8 cellular contexts compared by ENCODE assay signal in genomic region chr19:17747205-17748098, GRCh38. TPM values are rescaled to one million over a fixed set of nuclear protein-coding genes. Genes with fewer than 3 reads are reported as not detected.
DNase-seq lines count a peak whose midpoint lies in the region; ATAC-seq, FAIRE-seq and TF ChIP-seq lines count a peak whose summit lies in the region.

No MANE protein-coding gene starts in this region.

- H3K36me3 Mint-ChIP-seq in T-helper 17 cell (ENCODE audit: low read depth): no peaks in the 10 kb centered on the region

- in situ Hi-C loops in GM13977 (cut with MboI; ENCODE audit: low pct_unique_long_range_greater_than_20kb, low sequenced_read_pairs, unreplicated experiment): no loop called here

- H3K27me3 Mint-ChIP-seq in T-helper 17 cell: no peaks in the 10 kb centered on the region

- H3K27ac Mint-ChIP-seq in T-helper 17 cell: peak overlapping the region; percentile 86

- peak; percentile 76 for ATAC-seq in HG02885 (IDR thresholded peaks at IDR 0.05; ENCODE audit: poor library complexity, unreplicated experiment)
- peak; percentile 92 for ATAC-seq in T-helper 17 cell
- ATAC-seq in psoas muscle: peak; percentile 99 to 100 (median 100)

- WGBS in psoas muscle, 3 donors: 6 to 7% (median 6%) methylated on average over 53 to 74 of the region's 75 CpGs

- intact Hi-C loops in psoas muscle (cut with DNase I): no loop called here

- H3K4me3 ChIP-seq in right atrium auricular region: peak overlapping the region in 1 of 2 donors; percentile 56
- peak overlapping the region; percentile 59 for H3K4me3 ChIP-seq in psoas muscle

- H3K4me1 ChIP-seq in right atrium auricular region: peaks cover 0 to 15% of the 10 kb centered on the region in 2 donors
- H3K4me1 ChIP-seq in psoas muscle: peaks cover 4% of the 10 kb centered on the region

- H3K36me3 ChIP-seq in right atrium auricular region (no peaks in the 10 kb centered on the region), psoas muscle (ENCODE audit: insufficient read depth in 1 of 2, low read depth in 1 of 2) (no peaks in the 10 kb centered on the region)

- H3K9me3 ChIP-seq in T-helper 17 cell (ENCODE audit: control insufficient read depth, low read length, poor library complexity, severe bottlenecking) (no peaks in the 10 kb centered on the region), right atrium auricular region (no peaks in the 10 kb centered on the region), psoas muscle (no peaks in the 10 kb centered on the region)

- TF ChIP-seq CTCF in GM13977 (IDR thresholded peaks at IDR 0.05; ENCODE audit: extremely low read depth, insufficient read depth, missing control alignments) (no peak), right atrium auricular region (IDR thresholded peaks at IDR 0.05) (no peak), psoas muscle (IDR thresholded peaks at IDR 0.05) (no peak)

- peak overlapping the region; percentile 94 for H3K4me3 Mint-ChIP-seq in T-helper 17 cell

- DNase-seq in GM13977 (ENCODE audit: low spot score): peak; percentile 98
- peak; percentile 78 for DNase-seq in NCI-H1694 treated with DMSO at 0.1 percent for 48 hours (lab: John Stamatoyannopoulos, UW)
- peak; percentile 93 to 96 (median 96) for DNase-seq in T-helper 17 cell
- peak; percentile 89 for DNase-seq in right atrium auricular region (ENCODE audit: low spot score)
- peak; percentile 91 to 96 for DNase-seq in psoas muscle
- DNase-seq in urothelium cell line (ENCODE audit: low spot score): peak; percentile 96

- peak overlapping the region; percentile 87 for H3K27ac ChIP-seq in angular gyrus (ENCODE audit: low read depth, low read length)
- H3K27ac ChIP-seq in right atrium auricular region: no peak overlapping the region
- no peak overlapping the region for H3K27ac ChIP-seq in psoas muscle

- no peak for FAIRE-seq in urothelium cell line (lab: Jason Lieb, UNC)

- H3K4me1 Mint-ChIP-seq in T-helper 17 cell: peaks cover 38% of the 10 kb centered on the region

- no peaks in the 10 kb centered on the region for H3K27me3 ChIP-seq in right atrium auricular region
- H3K27me3 ChIP-seq in psoas muscle (ENCODE audit: insufficient read depth in 3 of 3, low read length in 2 of 3): peaks cover 0 to 6% (median 4%) of the 10 kb centered on the region in 3 donors

RNA-seq across cellular contexts. Expression of gene FCHO1, which starts 3.8 kb away (rescaled TPM):
- total RNA-seq in T-helper 17 cell (10 to 100 TPM; 69.2 to 71.9 TPM), right atrium auricular region (1 to 10 TPM in 1 of 2 donors, under 1 TPM in 1; 0.19 to 1.3 TPM), psoas muscle (under 1 TPM; 0.15 to 0.68 (median 0.58) TPM)
- under 1 TPM in 2 of 3 donors, not detected in 1; 0.10 to 0.22 TPM for polyA plus RNA-seq in psoas muscle

RNA-seq across cellular contexts. Expression of gene MAP1S, which starts 28.2 kb away (rescaled TPM):
- total RNA-seq in T-helper 17 cell (10 to 100 TPM; 34.6 to 36.0 TPM), right atrium auricular region (10 to 100 TPM; 26.8 to 31.2 TPM), psoas muscle (10 to 100 TPM; 42.4 to 60.6 (median 49.1) TPM)
- 10 to 100 TPM; 19.1 to 37.0 (median 24.3) TPM for polyA plus RNA-seq in psoas muscle

RNA-seq across cellular contexts. Expression of gene B3GNT3, which starts 47.5 kb away (rescaled TPM):
- total RNA-seq in T-helper 17 cell: under 1 TPM; 0.52 to 0.94 TPM
- total RNA-seq in right atrium auricular region: not detected
- total RNA-seq in psoas muscle: under 1 TPM in 1 of 4 donors, not detected in 3; 0.38 TPM
- polyA plus RNA-seq in psoas muscle: under 1 TPM in 2 of 3 donors, not detected in 1; 0.03 to 0.08 TPM

RNA-seq across cellular contexts. Expression of gene UNC13A, which starts 59.3 kb away (rescaled TPM):
- total RNA-seq in T-helper 17 cell: not detected
- under 1 TPM in 1 of 2 donors, not detected in 1; 0.08 TPM for total RNA-seq in right atrium auricular region
- under 1 TPM in 2 of 4 donors, not detected in 2; 0.04 to 0.19 TPM for total RNA-seq in psoas muscle
- under 1 TPM in 2 of 3 donors, not detected in 1; 0.04 to 0.05 TPM for polyA plus RNA-seq in psoas muscle

Comparison
In these comparisons a context has a peak if more than half of its experiments do, and no peak if none do; other contexts are left out.
1. RNA of gene FCHO1, which starts 3.8 kb away (total RNA-seq): 69.2 to 71.9 TPM in T-helper 17 cell; 0.19 to 1.3 TPM in right atrium auricular region and 0.15 to 0.68 TPM in psoas muscle; every median in the first group is over 10 times any median in the second.
2. Peak in every context shown above with its lines, with median percentiles within 50 percentile points of each other: DNase-seq and ATAC-seq.